1 cellular context compared by ENCODE assay signal in genomic region chr19:14091885-14092462, GRCh38.
TF ChIP-seq lines count a peak whose summit lies in the region.

No MANE protein-coding gene starts in this region.

TF ChIP-seq in WTC11, 78 proteins besides CTCF, POLR2A, EP300 and RAD21 (continued from another document):
- TF ChIP-seq ERG (CRISPR knock-in tag; IDR thresholded peaks at IDR 0.05) (no peak), USF1 (CRISPR knock-in tag; IDR thresholded peaks at IDR 0.05) (no peak), PREB (CRISPR knock-in tag; IDR thresholded peaks at IDR 0.05; ENCODE audit: borderline replicate concordance) (no peak), ZBTB21 (CRISPR knock-in tag; IDR thresholded peaks at IDR 0.05; ENCODE audit: borderline replicate concordance) (no peak), CDX4 (CRISPR knock-in tag; IDR thresholded peaks at IDR 0.05; ENCODE audit: borderline replicate concordance) (no peak), NR3C1 (CRISPR knock-in tag; conservative IDR thresholded peaks at IDR 0.05; ENCODE audit: low read depth) (no peak)
